12 cellular contexts compared by ENCODE assay signal in the genomic region with DNA sequence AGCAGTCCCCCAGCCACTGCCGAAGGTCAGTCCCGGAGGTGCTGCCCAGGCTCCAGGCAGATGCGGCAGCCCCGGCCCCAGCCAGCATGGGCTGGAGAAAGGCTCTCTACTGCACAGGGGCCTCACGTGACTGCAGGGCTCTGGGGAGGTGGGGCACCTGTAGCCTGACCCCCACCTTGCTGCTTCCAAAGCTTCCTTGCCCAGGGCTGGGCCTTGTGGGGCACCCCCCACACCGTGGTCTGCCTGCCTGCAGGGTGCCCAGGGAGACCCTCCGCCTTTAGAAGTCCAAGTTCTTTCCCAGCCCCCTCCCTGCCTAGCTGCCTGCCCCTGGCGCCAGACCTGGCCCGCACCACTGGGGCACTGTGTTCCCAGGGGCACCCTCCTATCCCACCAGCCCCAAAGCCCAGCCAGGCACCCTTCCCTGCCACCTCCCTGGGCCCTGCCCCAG. TPM values are rescaled to one million over a fixed set of nuclear protein-coding genes. Genes with fewer than 3 reads are reported as not detected.
DNase-seq lines count a peak whose midpoint lies in the region; ATAC-seq and TF ChIP-seq lines count a peak whose summit lies in the region.
"Had no signal": no experiment of that assay in that cellular context is flagged by ENCODE, and none has a peak within 500 bp of the region (broad histone marks: within the 10 kb centered on the region; RNA-seq: fewer than 3 reads in every experiment).

No MANE protein-coding gene starts in this region.

- no peak for DNase-seq in activated CD8-positive, alpha-beta memory T cell treated with anti-CD3 and anti-CD28 coated beads, Interleukin-2, amount 10 ng/mL, durations not matched to agents 7 days and 5 days
- no peak for DNase-seq in activated CD8-positive, alpha-beta memory T cell treated with anti-CD3 and anti-CD28 coated beads for 24 hours
- DNase-seq in right cardiac atrium (peak in 1 of 3 donors; percentile 61), stomach (no peak), spleen (no peak), breast epithelium (ENCODE audit: low spot score in 2 of 2) (no peak)

- ATAC-seq in activated CD8-positive, alpha-beta memory T cell treated with anti-CD3 and anti-CD28 coated beads, Interleukin-2, amount 10 ng/mL, durations not matched to agents 7 days and 5 days: peak; percentile 10
- ATAC-seq in right cardiac atrium: peak; percentile 1 to 6

- no peaks in the 10 kb centered on the region for H3K9me3 Mint-ChIP-seq in activated CD8-positive, alpha-beta memory T cell treated with anti-CD3 and anti-CD28 coated beads, Interleukin-2, amount 10 ng/mL, durations not matched to agents 7 days and 5 days (ENCODE audit: low read depth)
- H3K9me3 Mint-ChIP-seq: activated CD4-positive, alpha-beta T cell treated with anti-CD3 and anti-CD28 coated beads, Interleukin-2, amount 10 ng/mL, durations not matched to agents 24 days and 14 days; activated naive CD4-positive, alpha-beta T cell treated with anti-CD3 and anti-CD28 coated beads for 36 hours; naive thymus-derived CD4-positive, alpha-beta T cell had no signal

- peaks cover 1% of the 10 kb centered on the region for H3K36me3 Mint-ChIP-seq in activated CD8-positive, alpha-beta memory T cell treated with anti-CD3 and anti-CD28 coated beads, Interleukin-2, amount 10 ng/mL, durations not matched to agents 7 days and 5 days

- H3K27ac ChIP-seq in right cardiac atrium (ENCODE audit: low read length) (no peak overlapping the region), stomach (peak overlapping the region in 4 of 5 donors; percentile 17 to 59 (median 37)), spleen (peak overlapping the region in 4 of 8 donors; percentile 22 to 58 (median 40)), breast epithelium (peak overlapping the region in 1 of 2 donors; percentile 40)

- H3K27me3 Mint-ChIP-seq in activated CD8-positive, alpha-beta memory T cell treated with anti-CD3 and anti-CD28 coated beads, Interleukin-2, amount 10 ng/mL, durations not matched to agents 7 days and 5 days: no peaks in the 10 kb centered on the region
- H3K27me3 Mint-ChIP-seq: activated CD4-positive, alpha-beta T cell treated with anti-CD3 and anti-CD28 coated beads, Interleukin-2, amount 10 ng/mL, durations not matched to agents 24 days and 14 days; naive thymus-derived CD4-positive, alpha-beta T cell had no signal

- no peak overlapping the region for H3K4me3 ChIP-seq in right cardiac atrium (ENCODE audit: low read length)
- H3K4me3 ChIP-seq in stomach: no peak overlapping the region
- no peak overlapping the region for H3K4me3 ChIP-seq in spleen
- no peak overlapping the region for H3K4me3 ChIP-seq in breast epithelium
- H3K4me3 ChIP-seq: BLaER1, lung, transverse colon had no signal

- TF ChIP-seq CTCF in stomach (IDR thresholded peaks at IDR 0.05): no peak
- no peak for TF ChIP-seq CTCF in spleen (IDR thresholded peaks at IDR 0.05 in 8 of 11, conservative IDR thresholded peaks at IDR 0.05 in 3 of 11)
- TF ChIP-seq CTCF in breast epithelium (IDR thresholded peaks at IDR 0.05): no peak

- CTCF ChIA-PET in activated CD8-positive, alpha-beta memory T cell treated with anti-CD3 and anti-CD28 coated beads, Interleukin-2, amount 10 ng/mL, durations not matched to agents 7 days and 5 days (lab: Charles Lee): interaction anchor here (0.7 to 10.7 kb wide), 10 partner anchors 12 to 239 kb away, joined by 3 to 97 read pairs (median 5); a partner anchor contains a TSS

- H3K27ac Mint-ChIP-seq in activated CD8-positive, alpha-beta memory T cell treated with anti-CD3 and anti-CD28 coated beads, Interleukin-2, amount 10 ng/mL, durations not matched to agents 7 days and 5 days: no peak overlapping the region
- H3K27ac Mint-ChIP-seq: activated CD4-positive, alpha-beta T cell treated with anti-CD3 and anti-CD28 coated beads, Interleukin-2, amount 10 ng/mL, durations not matched to agents 24 days and 14 days; activated naive CD4-positive, alpha-beta T cell treated with anti-CD3 and anti-CD28 coated beads for 36 hours had no signal

- H3K4me1 ChIP-seq in right cardiac atrium (ENCODE audit: control insufficient read depth, insufficient read depth, low read length): no peaks in the 10 kb centered on the region
- peaks cover 6 to 71% (median 36%) of the 10 kb centered on the region in 4 donors for H3K4me1 ChIP-seq in stomach
- H3K4me1 ChIP-seq in spleen: peaks cover 0 to 75% (median 25%) of the 10 kb centered on the region in 6 donors
- H3K4me1 ChIP-seq in breast epithelium: no peaks in the 10 kb centered on the region

- TF ChIP-seq POLR2A in stomach (IDR thresholded peaks at IDR 0.05): no peak
- TF ChIP-seq POLR2A in spleen (IDR thresholded peaks at IDR 0.05): no peak
- TF ChIP-seq POLR2A in breast epithelium (IDR thresholded peaks at IDR 0.05): no peak

- H3K4me3 Mint-ChIP-seq in activated CD8-positive, alpha-beta memory T cell treated with anti-CD3 and anti-CD28 coated beads, Interleukin-2, amount 10 ng/mL, durations not matched to agents 7 days and 5 days: no peak overlapping the region
- H3K4me3 Mint-ChIP-seq: activated CD4-positive, alpha-beta T cell treated with anti-CD3 and anti-CD28 coated beads, Interleukin-2, amount 10 ng/mL, durations not matched to agents 24 days and 14 days; activated naive CD4-positive, alpha-beta T cell treated with anti-CD3 and anti-CD28 coated beads for 36 hours had no signal

- H3K27me3 ChIP-seq in right cardiac atrium (ENCODE audit: control insufficient read depth, insufficient read depth) (no peaks in the 10 kb centered on the region), stomach (no peaks in the 10 kb centered on the region), spleen (replicated peaks in 1 of 7) (no peaks in the 10 kb centered on the region), breast epithelium (no peaks in the 10 kb centered on the region)
- H3K27me3 ChIP-seq: BLaER1, transverse colon had no signal

- H3K36me3 ChIP-seq in stomach (peaks cover 0 to 85% (median 62%) of the 10 kb centered on the region in 4 donors), spleen (peaks cover 0 to 91% (median 28%) of the 10 kb centered on the region in 6 donors), breast epithelium (no peaks in the 10 kb centered on the region)
- H3K36me3 ChIP-seq: transverse colon had no signal

- WGBS in right cardiac atrium: 71% methylated on average over 9 of the region's 9 CpGs
- WGBS in stomach, 5 donors: 65 to 78% (median 72%) methylated on average over 6 to 9 of the region's 9 CpGs
- WGBS in spleen, 5 donors: 67 to 79% (median 77%) methylated on average over 6 to 9 of the region's 9 CpGs

- intact Hi-C loops in right cardiac atrium (cut with DNase I): loop anchor here in 3 of 4 donors (2.0 kb wide), 1 partner anchor 43 kb away; no protein-coding TSS in a partner anchor
- intact Hi-C loops in stomach (cut with DNase I; ENCODE audit: low total_unique reads): no loop called here
- intact Hi-C loops in spleen (cut with DNase I; ENCODE audit: low total_unique reads): loop anchor here (5.0 to 10.0 kb wide), 2 partner anchors 42 to 155 kb away; no protein-coding TSS in a partner anchor
- intact Hi-C loops in breast epithelium (cut with DNase I; ENCODE audit: low total_unique reads): loop anchor here (5.0 kb wide), 1 partner anchor 42 kb away; no protein-coding TSS in a partner anchor

- no peak for TF ChIP-seq EP300 in stomach (IDR thresholded peaks at IDR 0.05)

- H3K9me3 ChIP-seq in right cardiac atrium (ENCODE audit: control insufficient read depth, low read length) (no peaks in the 10 kb centered on the region), stomach (no peaks in the 10 kb centered on the region), spleen (no peaks in the 10 kb centered on the region), breast epithelium (no peaks in the 10 kb centered on the region)
- H3K9me3 ChIP-seq: BLaER1, transverse colon had no signal

- H3K4me1 Mint-ChIP-seq in activated CD8-positive, alpha-beta memory T cell treated with anti-CD3 and anti-CD28 coated beads, Interleukin-2, amount 10 ng/mL, durations not matched to agents 7 days and 5 days: peaks cover 4% of the 10 kb centered on the region

RNA-seq across cellular contexts. Expression of a gene that starts 28.4 kb away (rescaled TPM):
- total RNA-seq in activated CD8-positive, alpha-beta memory T cell treated with anti-CD3 and anti-CD28 coated beads, Interleukin-2, amount 10 ng/mL, durations not matched to agents 7 days and 5 days: 10 to 100 TPM; 20.5 to 23.1 TPM
- total RNA-seq in right cardiac atrium: 10 to 100 TPM; 18.7 to 28.5 (median 26.0) TPM
- polyA plus RNA-seq in right cardiac atrium: 32.9 TPM
- total RNA-seq in stomach: 10 to 100 TPM in 4 of 5 donors, 1 to 10 TPM in 1; 6.4 to 59.4 (median 25.3) TPM
- polyA plus RNA-seq in stomach: 10 to 100 TPM; 35.1 to 69.5 (median 57.7) TPM
- 10 to 100 TPM; 21.6 to 44.8 (median 34.9) TPM for total RNA-seq in spleen
- 10 to 100 TPM; 23.3 to 45.9 (median 45.0) TPM for polyA plus RNA-seq in spleen
- total RNA-seq in breast epithelium: 10 to 100 TPM; 13.8 to 22.8 (median 20.6) TPM

RNA-seq across cellular contexts. Expression of a gene that starts 28.5 kb away (rescaled TPM):
- total RNA-seq in activated CD8-positive, alpha-beta memory T cell treated with anti-CD3 and anti-CD28 coated beads, Interleukin-2, amount 10 ng/mL, durations not matched to agents 7 days and 5 days: 10 to 100 TPM; 92.6 to 95.3 TPM
- 10 to 100 TPM; 69.6 to 89.3 (median 84.4) TPM for total RNA-seq in right cardiac atrium
- 102 TPM for polyA plus RNA-seq in right cardiac atrium
- 100 to 1,000 TPM in 2 of 5 donors, 10 to 100 TPM in 3; 25.1 to 137 (median 87.9) TPM for total RNA-seq in stomach
- 100 to 1,000 TPM; 103 to 174 (median 103) TPM for polyA plus RNA-seq in stomach
- total RNA-seq in spleen: 100 to 1,000 TPM in 5 of 7 donors, 10 to 100 TPM in 2; 86.4 to 216 (median 116) TPM
- polyA plus RNA-seq in spleen: 10 to 100 TPM; 63.5 to 98.0 (median 86.1) TPM
- 100 to 1,000 TPM; 136 to 198 (median 196) TPM for total RNA-seq in breast epithelium

RNA-seq across cellular contexts. Expression of a gene that starts 46.6 kb away (rescaled TPM):
- total RNA-seq in activated CD8-positive, alpha-beta memory T cell treated with anti-CD3 and anti-CD28 coated beads, Interleukin-2, amount 10 ng/mL, durations not matched to agents 7 days and 5 days: under 1 TPM; 0.50 to 0.70 TPM
- total RNA-seq in right cardiac atrium (10 to 100 TPM; 11.1 to 27.4 (median 18.4) TPM), stomach (10 to 100 TPM; 11.2 to 51.3 (median 27.8) TPM), spleen (10 to 100 TPM; 18.1 to 96.7 (median 29.5) TPM), breast epithelium (10 to 100 TPM; 13.0 to 51.2 (median 44.2) TPM)
- polyA plus RNA-seq in right cardiac atrium (21.7 TPM), stomach (10 to 100 TPM in 2 of 3 donors, 1 to 10 TPM in 1; 3.5 to 15.4 (median 10.2) TPM), spleen (10 to 100 TPM in 2 of 3 donors, 1 to 10 TPM in 1; 9.4 to 42.5 (median 10.4) TPM)

RNA-seq across cellular contexts. Expression of a gene that starts 50.9 kb away (rescaled TPM):
- 10 to 100 TPM; 36.7 to 44.5 TPM for total RNA-seq in activated CD8-positive, alpha-beta memory T cell treated with anti-CD3 and anti-CD28 coated beads, Interleukin-2, amount 10 ng/mL, durations not matched to agents 7 days and 5 days
- total RNA-seq in right cardiac atrium (10 to 100 TPM; 61.1 to 70.4 (median 67.3) TPM), stomach (10 to 100 TPM; 18.1 to 38.8 (median 27.2) TPM), spleen (10 to 100 TPM; 35.9 to 72.2 (median 57.2) TPM), breast epithelium (10 to 100 TPM; 25.9 to 55.4 (median 33.4) TPM)
- polyA plus RNA-seq in right cardiac atrium (64.9 TPM), stomach (10 to 100 TPM; 13.8 to 37.7 (median 26.0) TPM), spleen (10 to 100 TPM; 18.7 to 30.9 (median 21.6) TPM)

Comparison
In these comparisons a context has a peak if more than half of its experiments do, and no peak if none do; other contexts are left out.
1. RNA of a gene that starts 46.6 kb away (total RNA-seq): 13.0 to 51.2 TPM in breast epithelium, 18.1 to 96.7 TPM in spleen, 11.2 to 51.3 TPM in stomach and 11.1 to 27.4 TPM in right cardiac atrium; 0.50 to 0.70 TPM in activated CD8-positive, alpha-beta memory T cell treated with anti-CD3 and anti-CD28 coated beads, Interleukin-2, amount 10 ng/mL, durations not matched to agents 7 days and 5 days; every median in the first group is over 4 times any median in the second.